Comparison of ENCODE assay signal across 30 cellular contexts in the genomic region with DNA sequence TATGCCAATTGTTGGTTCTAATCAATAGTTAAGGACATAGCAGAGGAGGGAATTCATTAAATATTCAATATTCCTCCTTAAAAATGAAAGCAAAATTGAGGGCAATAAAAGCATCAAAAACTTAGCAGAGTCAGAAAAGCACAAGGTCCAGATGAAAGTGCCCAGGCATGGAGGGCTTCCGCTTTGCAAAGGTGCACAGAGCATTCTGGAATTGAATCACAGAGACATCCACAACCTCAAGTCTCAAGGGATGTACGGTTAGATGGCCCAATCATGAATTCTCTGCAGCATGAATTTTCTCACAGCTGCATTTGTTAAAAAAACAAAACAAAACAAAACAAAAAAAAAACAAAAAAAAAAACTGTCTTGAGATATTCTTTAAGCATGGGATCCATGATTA.
"Had no signal": no experiment of that assay in that cellular context is flagged by ENCODE, and none has a peak within 500 bp of the region (broad histone marks: within the 10 kb centered on the region; RNA-seq: fewer than 3 reads in every experiment).

No MANE protein-coding gene starts in this region.

- H3K36me3 Mint-ChIP-seq: activated naive CD4-positive, alpha-beta T cell treated with anti-CD3 and anti-CD28 coated beads, Interleukin-2, amount 50 U/mL, for 24 hours; activated naive CD8-positive, alpha-beta T cell treated with anti-CD3 and anti-CD28 coated beads, Interleukin-2, amount 10 ng/mL, durations not matched to agents 7 days and 5 days had no signal

- H3K27me3 Mint-ChIP-seq: activated CD4-positive, alpha-beta memory T cell treated with anti-CD3 and anti-CD28 coated beads, Interleukin-2, amount 10 ng/mL, durations not matched to agents 7 days and 5 days; central memory CD8-positive, alpha-beta T cell had no signal

- H3K27ac ChIP-seq: ascending aorta, cardiac muscle cell, colonic mucosa, SJCRH30, SK-N-MC, WERI-Rb-1 had no signal

- H3K4me3 Mint-ChIP-seq: activated CD4-positive, alpha-beta memory T cell treated with anti-CD3 and anti-CD28 coated beads, Interleukin-2, amount 10 ng/mL, durations not matched to agents 7 days and 5 days; activated naive CD4-positive, alpha-beta T cell treated with anti-CD3 and anti-CD28 coated beads, Interleukin-2, amount 50 U/mL, for 24 hours; activated naive CD8-positive, alpha-beta T cell treated with anti-CD3 and anti-CD28 coated beads, Interleukin-2, amount 10 ng/mL, durations not matched to agents 7 days and 5 days; activated T-cell treated with anti-CD3 and anti-CD28 coated beads, Interleukin-2, amount 50 U/mL, for 72 hours; activated T-helper 17 cell treated with anti-CD3 and anti-CD28 coated beads, Interleukin-2, amount 50 U/mL, for 72 hours; central memory CD8-positive, alpha-beta T cell had no signal

- H3K4me3 ChIP-seq: ascending aorta, cardiac muscle cell, colonic mucosa, SJCRH30, SK-N-MC had no signal

- H3K9me3 ChIP-seq: ascending aorta, colonic mucosa, SJCRH30 had no signal

- DNase-seq: activated CD4-positive, alpha-beta memory T cell treated with anti-CD3 and anti-CD28 coated beads, Interleukin-2, amount 10 ng/mL, durations not matched to agents 7 days and 5 days; activated CD4-positive, alpha-beta T cell treated with anti-CD3 and anti-CD28 coated beads for 1 hour; activated CD4-positive, alpha-beta T cell treated with anti-CD3 and anti-CD28 coated beads for 48 hours; activated CD4-positive, CD25-positive, alpha-beta regulatory T cell; activated CD8-positive, alpha-beta memory T cell treated with anti-CD3 and anti-CD28 coated beads for 24 hours; activated gamma-delta T cell; activated naive CD4-positive, alpha-beta T cell treated with Interleukin-2 at 50 U/mL for 16 hours; activated naive CD8-positive, alpha-beta T cell treated with anti-CD3 and anti-CD28 coated beads, Interleukin-2, amount 10 ng/mL, durations not matched to agents 7 days and 5 days; activated T-cell treated with anti-CD3 and anti-CD28 coated beads, Interleukin-2, amount 50 U/mL, for 1 hour; activated T-cell treated with anti-CD3 and anti-CD28 coated beads, Interleukin-2, amount 50 U/mL, for 72 hours; amygdala; colonic mucosa; NCI-H1105; NCI-H1417 treated with DMSO at 0.1 percent for 48 hours; NCI-H187 treated with DMSO at 0.1 percent for 48 hours; NCI-H2081; NCI-H2171 treated with DMSO at 0.1 percent for 48 hours; NCI-H2227 treated with DMSO at 0.1 percent for 48 hours; NCI-H524 treated with DMSO at 0.1 percent for 48 hours; SHP77; SJCRH30; T1000; WERI-Rb-1 had no signal

- H3K27me3 ChIP-seq: ascending aorta, cardiac muscle cell, colonic mucosa, SJCRH30 had no signal

- H3K36me3 ChIP-seq: ascending aorta, cardiac muscle cell, colonic mucosa, SJCRH30, WERI-Rb-1 had no signal

- H3K4me1 ChIP-seq: ascending aorta, colonic mucosa, SJCRH30 had no signal

- H3K9me3 Mint-ChIP-seq: activated CD4-positive, alpha-beta memory T cell treated with anti-CD3 and anti-CD28 coated beads, Interleukin-2, amount 10 ng/mL, durations not matched to agents 7 days and 5 days; activated naive CD4-positive, alpha-beta T cell treated with anti-CD3 and anti-CD28 coated beads, Interleukin-2, amount 50 U/mL, for 24 hours; activated naive CD8-positive, alpha-beta T cell treated with anti-CD3 and anti-CD28 coated beads, Interleukin-2, amount 10 ng/mL, durations not matched to agents 7 days and 5 days; activated T-cell treated with anti-CD3 and anti-CD28 coated beads, Interleukin-2, amount 50 U/mL, for 72 hours; activated T-helper 17 cell treated with anti-CD3 and anti-CD28 coated beads, Interleukin-2, amount 50 U/mL, for 72 hours; central memory CD8-positive, alpha-beta T cell had no signal

- H3K27ac Mint-ChIP-seq: activated CD4-positive, alpha-beta memory T cell treated with anti-CD3 and anti-CD28 coated beads, Interleukin-2, amount 10 ng/mL, durations not matched to agents 7 days and 5 days; activated naive CD4-positive, alpha-beta T cell treated with anti-CD3 and anti-CD28 coated beads, Interleukin-2, amount 50 U/mL, for 24 hours; activated naive CD8-positive, alpha-beta T cell treated with anti-CD3 and anti-CD28 coated beads, Interleukin-2, amount 10 ng/mL, durations not matched to agents 7 days and 5 days; activated T-cell treated with anti-CD3 and anti-CD28 coated beads, Interleukin-2, amount 50 U/mL, for 72 hours; activated T-helper 17 cell treated with anti-CD3 and anti-CD28 coated beads, Interleukin-2, amount 50 U/mL, for 72 hours had no signal

- H3K4me1 Mint-ChIP-seq: activated CD4-positive, alpha-beta memory T cell treated with anti-CD3 and anti-CD28 coated beads, Interleukin-2, amount 10 ng/mL, durations not matched to agents 7 days and 5 days; activated naive CD4-positive, alpha-beta T cell treated with anti-CD3 and anti-CD28 coated beads, Interleukin-2, amount 50 U/mL, for 24 hours; activated naive CD8-positive, alpha-beta T cell treated with anti-CD3 and anti-CD28 coated beads, Interleukin-2, amount 10 ng/mL, durations not matched to agents 7 days and 5 days; activated T-helper 17 cell treated with anti-CD3 and anti-CD28 coated beads, Interleukin-2, amount 50 U/mL, for 72 hours; central memory CD8-positive, alpha-beta T cell had no signal

- ATAC-seq: activated T-cell treated with anti-CD3 and anti-CD28 coated beads, Interleukin-2, amount 50 U/mL, for 72 hours; activated T-helper 17 cell treated with anti-CD3 and anti-CD28 coated beads, Interleukin-2, amount 50 U/mL, for 72 hours; Panc1 had no signal
